Comparison of ENCODE assay signal across 14 cellular contexts in the genomic region with DNA sequence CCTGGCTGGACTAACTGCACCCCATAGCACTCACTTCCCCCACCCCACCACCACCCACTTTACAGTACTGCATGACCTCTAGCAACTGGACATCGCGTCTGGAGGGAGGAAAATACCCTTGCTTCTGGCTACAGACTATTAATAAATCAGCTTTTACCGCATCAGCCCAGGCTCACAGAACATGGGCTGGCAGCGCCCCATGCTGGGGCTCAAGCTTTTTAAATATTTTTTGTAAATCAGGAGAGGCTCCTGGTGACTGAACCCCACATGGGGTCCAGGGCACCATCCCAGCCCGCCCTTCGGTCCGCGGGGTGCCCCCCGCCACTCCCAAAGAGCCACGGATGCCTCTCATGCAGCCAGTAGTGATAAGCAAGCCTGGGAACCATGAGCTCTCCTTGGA. TPM values are rescaled to one million over a fixed set of nuclear protein-coding genes. Genes with fewer than 3 reads are reported as not detected.
DNase-seq lines count a peak whose midpoint lies in the region; ATAC-seq and TF ChIP-seq lines count a peak whose summit lies in the region.
"Had no signal": no experiment of that assay in that cellular context is flagged by ENCODE, and none has a peak within 500 bp of the region (broad histone marks: within the 10 kb centered on the region; RNA-seq: fewer than 3 reads in every experiment).

No MANE protein-coding gene starts in this region.

- no peak overlapping the region for H3K27ac Mint-ChIP-seq in activated CD4-positive, alpha-beta T cell treated with anti-CD3 and anti-CD28 coated beads, Interleukin-2, amount 10 ng/mL, durations not matched to agents 24 days and 14 days
- H3K27ac Mint-ChIP-seq in activated CD4-positive, alpha-beta T cell treated with anti-CD3 and anti-CD28 coated beads, Interleukin-2, amount 10 ng/mL, durations not matched to agents 7 days and 5 days, result no peak overlapping the region
- H3K27ac Mint-ChIP-seq in WTC11, result no peak overlapping the region

- H3K36me3 Mint-ChIP-seq in activated CD4-positive, alpha-beta T cell treated with anti-CD3 and anti-CD28 coated beads, Interleukin-2, amount 10 ng/mL, durations not matched to agents 24 days and 14 days (ENCODE audit: low read depth), result no peaks in the 10 kb centered on the region
- no peaks in the 10 kb centered on the region for H3K36me3 Mint-ChIP-seq in activated CD4-positive, alpha-beta T cell treated with anti-CD3 and anti-CD28 coated beads, Interleukin-2, amount 10 ng/mL, durations not matched to agents 7 days and 5 days (ENCODE audit: low read depth)
- H3K36me3 Mint-ChIP-seq in WTC11, result no peaks in the 10 kb centered on the region

- no peaks in the 10 kb centered on the region for H3K9me3 Mint-ChIP-seq in activated CD4-positive, alpha-beta T cell treated with anti-CD3 and anti-CD28 coated beads, Interleukin-2, amount 10 ng/mL, durations not matched to agents 24 days and 14 days
- H3K9me3 Mint-ChIP-seq in activated CD4-positive, alpha-beta T cell treated with anti-CD3 and anti-CD28 coated beads, Interleukin-2, amount 10 ng/mL, durations not matched to agents 7 days and 5 days, result no peaks in the 10 kb centered on the region
- H3K9me3 Mint-ChIP-seq in WTC11, result no peaks in the 10 kb centered on the region

- H3K36me3 ChIP-seq in iPS-15b (ENCODE audit: control insufficient read depth, insufficient read depth, low read length), result no peaks in the 10 kb centered on the region
- H3K36me3 ChIP-seq in osteoblast (ENCODE audit: insufficient read depth, low read length), result no peaks in the 10 kb centered on the region

- TF ChIP-seq CTCF in WTC11 (IDR thresholded peaks at IDR 0.05), result no peak
- TF ChIP-seq CTCF in osteoblast (IDR thresholded peaks at IDR 0.05; ENCODE audit: extremely low read depth, low read depth, low read length), result no peak
- no peak for TF ChIP-seq CTCF in GM20000 (IDR thresholded peaks at IDR 0.05; ENCODE audit: extremely low read depth, missing control alignments)

- H3K9me3 ChIP-seq in iPS-15b (ENCODE audit: control insufficient read depth, insufficient read depth, low read length), result no peaks in the 10 kb centered on the region
- H3K9me3 ChIP-seq in osteoblast (ENCODE audit: low read depth, low read length), result peaks cover 2% of the 10 kb centered on the region

- CTCF ChIA-PET in activated CD4-positive, alpha-beta T cell treated with anti-CD3 and anti-CD28 coated beads, Interleukin-2, amount 10 ng/mL, durations not matched to agents 7 days and 5 days (lab: Charles Lee), result no interaction called here
- CTCF ChIA-PET in WTC11 (lab: Charles Lee), result interaction anchor here (1.3 to 2.5 kb wide), 2 partner anchors 16 to 49 kb away, joined by 3 to 7 read pairs; no protein-coding TSS in a partner anchor

- no peaks in the 10 kb centered on the region for H4K20me1 ChIP-seq in osteoblast (ENCODE audit: insufficient read depth, low read length)

- no peaks in the 10 kb centered on the region for H3K79me2 ChIP-seq in osteoblast (ENCODE audit: insufficient read depth, low read length)

- no peak overlapping the region for H3K27ac ChIP-seq in osteoblast (ENCODE audit: low read depth, low read length)
- H3K27ac ChIP-seq: SK-N-MC had no signal

- POLR2A ChIA-PET in activated CD4-positive, alpha-beta T cell treated with anti-CD3 and anti-CD28 coated beads, Interleukin-2, amount 10 ng/mL, durations not matched to agents 7 days and 5 days (lab: Charles Lee), result no interaction called here
- POLR2A ChIA-PET in WTC11 (lab: Charles Lee), result no interaction called here

- H3K4me3 Mint-ChIP-seq in activated CD4-positive, alpha-beta T cell treated with anti-CD3 and anti-CD28 coated beads, Interleukin-2, amount 10 ng/mL, durations not matched to agents 24 days and 14 days, result peak overlapping the region; percentile 62
- no peak overlapping the region for H3K4me3 Mint-ChIP-seq in activated CD4-positive, alpha-beta T cell treated with anti-CD3 and anti-CD28 coated beads, Interleukin-2, amount 10 ng/mL, durations not matched to agents 7 days and 5 days
- peak overlapping the region; percentile 82 for H3K4me3 Mint-ChIP-seq in WTC11

- peaks cover 53% of the 10 kb centered on the region for H3K27me3 Mint-ChIP-seq in activated CD4-positive, alpha-beta T cell treated with anti-CD3 and anti-CD28 coated beads, Interleukin-2, amount 10 ng/mL, durations not matched to agents 24 days and 14 days
- peaks cover 41% of the 10 kb centered on the region for H3K27me3 Mint-ChIP-seq in activated CD4-positive, alpha-beta T cell treated with anti-CD3 and anti-CD28 coated beads, Interleukin-2, amount 10 ng/mL, durations not matched to agents 7 days and 5 days
- peaks cover 72% of the 10 kb centered on the region for H3K27me3 Mint-ChIP-seq in WTC11 (ENCODE audit: low read depth)

- DNase-seq in activated CD4-positive, alpha-beta T cell treated with anti-CD3 and anti-CD28 coated beads, Interleukin-2, amount 10 ng/mL, durations not matched to agents 24 days and 14 days, result no peak
- DNase-seq in activated CD4-positive, alpha-beta T cell treated with anti-CD3 and anti-CD28 coated beads, Interleukin-2, amount 10 ng/mL, durations not matched to agents 7 days and 5 days, result no peak
- DNase-seq in WTC11 (ENCODE audit: low spot score), result no peak
- DNase-seq in renal cortical epithelial cell (ENCODE audit: low read depth), result peak; percentile 20
- DNase-seq in osteoblast (ENCODE audit: insufficient read length, low spot score, missing footprints), result no peak
- no peak for DNase-seq in SKM-1 (lab: John Stamatoyannopoulos, UW; ENCODE audit: unreplicated experiment)
- no peak for DNase-seq in GM20000 (ENCODE audit: low spot score)
- DNase-seq: activated CD4-positive, alpha-beta T cell treated with anti-CD3 and anti-CD28 coated beads for 4 hours; activated naive CD4-positive, alpha-beta T cell treated with Interleukin-2 at 50 U/mL for 16 hours; KG1; midbrain; NCI-H1694 treated with DMSO at 0.1 percent for 48 hours had no signal

- H3K27me3 ChIP-seq in iPS-15b (ENCODE audit: control insufficient read depth, insufficient read depth, low read length), result peaks cover 60% of the 10 kb centered on the region
- H3K27me3 ChIP-seq in osteoblast (ENCODE audit: insufficient read depth, low read length), result peaks cover 27% of the 10 kb centered on the region

- ATAC-seq in WTC11, result no peak

- no peak overlapping the region for H3K4me2 ChIP-seq in osteoblast (ENCODE audit: insufficient read depth, low read length)

- no peak overlapping the region for H2AFZ ChIP-seq in osteoblast (ENCODE audit: low read length)

- H3K4me1 ChIP-seq in iPS-15b (ENCODE audit: control insufficient read depth, insufficient read depth, low read length), result peaks cover 7% of the 10 kb centered on the region
- no peaks in the 10 kb centered on the region for H3K4me1 ChIP-seq in osteoblast (ENCODE audit: insufficient read depth, low read length)

- H3K4me3 ChIP-seq in iPS-15b (ENCODE audit: low read depth, low read length) (peak overlapping the region; percentile 82), osteoblast (ENCODE audit: insufficient read depth, low read length) (no peak overlapping the region)
- H3K4me3 ChIP-seq: SK-N-MC had no signal

- intact Hi-C loops in activated CD4-positive, alpha-beta T cell treated with anti-CD3 and anti-CD28 coated beads, Interleukin-2, amount 10 ng/mL, durations not matched to agents 24 days and 14 days (cut with micrococcal nuclease), result loop anchor here (5.0 kb wide), 1 partner anchor 213 kb away; no protein-coding TSS in a partner anchor

- H3K9ac ChIP-seq in iPS-15b (ENCODE audit: low read depth, low read length), result no peak overlapping the region

- H3K4me1 Mint-ChIP-seq in activated CD4-positive, alpha-beta T cell treated with anti-CD3 and anti-CD28 coated beads, Interleukin-2, amount 10 ng/mL, durations not matched to agents 24 days and 14 days, result peaks cover 3% of the 10 kb centered on the region
- peaks cover 5% of the 10 kb centered on the region for H3K4me1 Mint-ChIP-seq in activated CD4-positive, alpha-beta T cell treated with anti-CD3 and anti-CD28 coated beads, Interleukin-2, amount 10 ng/mL, durations not matched to agents 7 days and 5 days
- peaks cover 39% of the 10 kb centered on the region for H3K4me1 Mint-ChIP-seq in WTC11

TF ChIP-seq in WTC11, 78 proteins besides CTCF, POLR2A, EP300 and RAD21:
- TF ChIP-seq, protein P1, sequence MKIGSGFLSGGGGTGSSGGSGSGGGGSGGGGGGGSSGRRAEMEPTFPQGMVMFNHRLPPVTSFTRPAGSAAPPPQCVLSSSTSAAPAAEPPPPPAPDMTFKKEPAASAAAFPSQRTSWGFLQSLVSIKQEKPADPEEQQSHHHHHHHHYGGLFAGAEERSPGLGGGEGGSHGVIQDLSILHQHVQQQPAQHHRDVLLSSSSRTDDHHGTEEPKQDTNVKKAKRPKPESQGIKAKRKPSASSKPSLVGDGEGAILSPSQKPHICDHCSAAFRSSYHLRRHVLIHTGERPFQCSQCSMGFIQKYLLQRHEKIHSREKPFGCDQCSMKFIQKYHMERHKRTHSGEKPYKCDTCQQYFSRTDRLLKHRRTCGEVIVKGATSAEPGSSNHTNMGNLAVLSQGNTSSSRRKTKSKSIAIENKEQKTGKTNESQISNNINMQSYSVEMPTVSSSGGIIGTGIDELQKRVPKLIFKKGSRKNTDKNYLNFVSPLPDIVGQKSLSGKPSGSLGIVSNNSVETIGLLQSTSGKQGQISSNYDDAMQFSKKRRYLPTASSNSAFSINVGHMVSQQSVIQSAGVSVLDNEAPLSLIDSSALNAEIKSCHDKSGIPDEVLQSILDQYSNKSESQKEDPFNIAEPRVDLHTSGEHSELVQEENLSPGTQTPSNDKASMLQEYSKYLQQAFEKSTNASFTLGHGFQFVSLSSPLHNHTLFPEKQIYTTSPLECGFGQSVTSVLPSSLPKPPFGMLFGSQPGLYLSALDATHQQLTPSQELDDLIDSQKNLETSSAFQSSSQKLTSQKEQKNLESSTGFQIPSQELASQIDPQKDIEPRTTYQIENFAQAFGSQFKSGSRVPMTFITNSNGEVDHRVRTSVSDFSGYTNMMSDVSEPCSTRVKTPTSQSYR (CRISPR knock-in tag; IDR thresholded peaks at IDR 0.05), result no peak
- TF ChIP-seq, protein P2, sequence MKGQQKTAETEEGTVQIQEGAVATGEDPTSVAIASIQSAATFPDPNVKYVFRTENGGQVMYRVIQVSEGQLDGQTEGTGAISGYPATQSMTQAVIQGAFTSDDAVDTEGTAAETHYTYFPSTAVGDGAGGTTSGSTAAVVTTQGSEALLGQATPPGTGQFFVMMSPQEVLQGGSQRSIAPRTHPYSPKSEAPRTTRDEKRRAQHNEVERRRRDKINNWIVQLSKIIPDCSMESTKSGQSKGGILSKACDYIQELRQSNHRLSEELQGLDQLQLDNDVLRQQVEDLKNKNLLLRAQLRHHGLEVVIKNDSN (CRISPR knock-in tag; IDR thresholded peaks at IDR 0.05), result no peak

RNA-seq across cellular contexts. Expression of a gene that starts 2.7 kb away (rescaled TPM):
- 0.78 and 1.2 TPM in 2 replicates for total RNA-seq in activated CD4-positive, alpha-beta T cell treated with anti-CD3 and anti-CD28 coated beads, Interleukin-2, amount 10 ng/mL, durations not matched to agents 24 days and 14 days
- not detected for total RNA-seq in activated CD4-positive, alpha-beta T cell treated with anti-CD3 and anti-CD28 coated beads, Interleukin-2, amount 10 ng/mL, durations not matched to agents 7 days and 5 days
- 6.9 to 8.1 TPM (median 7.3 TPM) in 3 replicates for total RNA-seq in WTC11 (2021)
- 3.5 and 8.2 TPM in 2 replicates for total RNA-seq in renal cortical epithelial cell
- under 0.01 TPM in 1 of 2 replicates, not detected in the other for total RNA-seq in osteoblast
